In the genomic region with DNA sequence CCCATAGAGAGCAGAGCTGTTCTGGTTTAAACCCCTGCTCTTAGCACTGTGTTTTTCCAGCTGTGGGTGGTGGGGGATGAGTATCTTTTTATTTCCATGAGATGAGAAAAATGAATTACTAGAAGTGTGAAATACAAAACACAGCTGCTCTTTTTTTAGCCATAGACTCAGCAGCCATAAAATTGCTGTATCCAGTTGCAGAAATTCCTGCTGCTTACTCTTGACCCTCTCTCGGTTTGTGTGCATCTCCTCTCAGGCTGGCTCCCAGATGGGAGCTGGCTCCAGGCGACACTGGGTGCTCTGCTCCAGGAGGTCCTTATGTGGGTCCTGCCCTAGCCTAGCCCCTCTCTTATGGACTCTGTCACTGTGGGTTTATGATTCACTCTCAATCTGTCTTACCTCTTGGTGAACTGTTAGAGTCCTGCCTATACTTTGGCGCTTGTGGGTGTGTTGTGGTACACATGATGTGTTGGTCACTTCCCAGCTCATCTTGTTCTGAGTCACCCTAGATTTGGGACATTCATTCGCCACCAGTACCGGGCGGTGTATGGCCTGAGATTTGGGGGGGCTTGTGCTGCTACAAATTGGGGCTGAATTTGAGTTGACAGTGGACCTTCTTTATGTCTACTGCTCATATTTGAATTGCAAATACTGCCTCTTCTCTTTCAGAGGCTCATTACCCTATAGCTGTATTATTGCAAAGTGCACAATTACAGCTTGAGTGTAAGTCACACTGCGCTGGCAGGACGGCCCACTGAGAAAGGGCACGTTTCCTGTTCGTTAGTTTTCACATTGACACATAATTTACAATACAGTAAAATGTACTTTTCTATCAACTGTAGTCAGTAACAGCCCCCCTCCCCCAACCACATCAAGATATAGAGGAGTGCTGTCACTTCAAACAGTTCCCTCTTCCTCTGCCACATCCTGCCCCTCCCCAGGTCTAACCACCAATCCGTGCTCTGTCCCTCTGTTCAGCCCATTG, we compare ENCODE assay signal across 8 cellular contexts. TPM values are rescaled to one million over a fixed set of nuclear protein-coding genes. Genes with fewer than 3 reads are reported as not detected.
DNase-seq lines count a peak whose midpoint lies in the region; ATAC-seq and TF ChIP-seq lines count a peak whose summit lies in the region.

No MANE protein-coding gene starts in this region.

- H3K4me3 ChIP-seq in astrocyte of the cerebellum (ENCODE audit: low read depth, low read length) (no peak overlapping the region), WERI-Rb-1 (ENCODE audit: low read depth, low read length) (no peak overlapping the region), mammary epithelial cell (replicated peaks in 1 of 3; ENCODE audit: insufficient read depth in 1 of 3, low read depth in 2 of 3, low read length in 3 of 3) (no peak overlapping the region)

- dilution Hi-C loops in mammary epithelial cell (cut with HindIII; ENCODE audit: low sequenced_read_pairs), result no loop called here

- CTCF ChIA-PET in mammary epithelial cell (lab: Charles Lee; ENCODE audit: low non-redundant PET), result no interaction called here

- H4K20me1 ChIP-seq in mammary epithelial cell (ENCODE audit: insufficient read depth, low read length), result no peaks in the 10 kb centered on the region

- H3K36me3 ChIP-seq in WERI-Rb-1, result peaks cover 56% of the 10 kb centered on the region
- H3K36me3 ChIP-seq in mammary epithelial cell (ENCODE audit: insufficient read depth, low read length), result no peaks in the 10 kb centered on the region

- H2AFZ ChIP-seq in mammary epithelial cell (ENCODE audit: low read depth, low read length), result no peak overlapping the region

- ATAC-seq in HG02759 (IDR thresholded peaks at IDR 0.05; ENCODE audit: unreplicated experiment) (peak; percentile 59), HG02571 (IDR thresholded peaks at IDR 0.05; ENCODE audit: unreplicated experiment) (no peak)

- 88% methylated on average over 11 of the region's 11 CpGs for WGBS in mammary epithelial cell (ENCODE audit: low coverage, missing lambda C conversion rate)

- DNase-seq in EL, result peak; percentile 14
- peak; percentile 19 to 99 (median 63) for DNase-seq in T-helper 2 cell
- DNase-seq in astrocyte of the cerebellum (ENCODE audit: low read depth), result peak; percentile 9
- DNase-seq in posterior vena cava (ENCODE audit: low spot score), result peak; percentile 47
- DNase-seq in WERI-Rb-1, result no peak
- DNase-seq in mammary epithelial cell, result no peak

- H3K9me3 ChIP-seq in WERI-Rb-1 (ENCODE audit: severe bottlenecking) (no peaks in the 10 kb centered on the region), mammary epithelial cell (replicated peaks; ENCODE audit: insufficient read depth, low read length) (no peaks in the 10 kb centered on the region)

- H3K79me2 ChIP-seq in mammary epithelial cell (ENCODE audit: insufficient read depth, low read length), result no peaks in the 10 kb centered on the region

- TF ChIP-seq CTCF in astrocyte of the cerebellum (IDR thresholded peaks at IDR 0.05; ENCODE audit: low read depth, low read length, missing control alignments), result no peak
- TF ChIP-seq CTCF in WERI-Rb-1 (IDR thresholded peaks at IDR 0.05; ENCODE audit: low read depth, low read length), result no peak
- no peak for TF ChIP-seq CTCF in mammary epithelial cell (conservative IDR thresholded peaks at IDR 0.05 in 1 of 2, IDR thresholded peaks at IDR 0.05 in 1 of 2; ENCODE audit: extremely low read depth in 1 of 2, insufficient read depth in 1 of 2, low read depth in 1 of 2, low read length in 2 of 2)

- in situ Hi-C loops in astrocyte of the cerebellum (cut with HindIII; ENCODE audit: low sequenced_read_pairs), result no loop called here
- in situ Hi-C loops in mammary epithelial cell (cut with MboI; ENCODE audit: low sequenced_read_pairs in 2 of 2), result no loop called here

- no peaks in the 10 kb centered on the region for H3K4me1 ChIP-seq in mammary epithelial cell (ENCODE audit: insufficient read depth, low read length)

- intact Hi-C loops in posterior vena cava (cut with DNase I), result no loop called here
- intact Hi-C loops in mammary epithelial cell (cut with micrococcal nuclease), result no loop called here

- H3K27ac ChIP-seq in WERI-Rb-1 (no peak overlapping the region), mammary epithelial cell (ENCODE audit: insufficient read depth, low read depth, low read length) (no peak overlapping the region)

- H3K27me3 ChIP-seq in WERI-Rb-1 (ENCODE audit: insufficient read depth, low read depth, severe bottlenecking) (no peaks in the 10 kb centered on the region), mammary epithelial cell (ENCODE audit: insufficient read depth, low read length) (no peaks in the 10 kb centered on the region)

- no peak overlapping the region for H3K4me2 ChIP-seq in mammary epithelial cell (ENCODE audit: insufficient read depth, low read depth, low read length)

- no TSS peak for BruUV-seq in mammary epithelial cell (replicated peaks; lab: Mats Ljungman, UMichigan)

- no peak overlapping the region for H3K9ac ChIP-seq in mammary epithelial cell (ENCODE audit: insufficient read depth, low read length)

RNA-seq across cellular contexts. Expression of a gene that starts 46.9 kb away (rescaled TPM):
- total RNA-seq in posterior vena cava, result 1 to 10 TPM in 1 of 2 donors, under 1 TPM in 1; 0.71 to 1.1 TPM
- 1 to 10 TPM in 1 of 2 donors, under 1 TPM in 1; 0.68 to 1.0 TPM for total RNA-seq in mammary epithelial cell
- polyA plus RNA-seq in mammary epithelial cell, result 0.05 TPM
- not detected for polyA minus RNA-seq in mammary epithelial cell

Comparison
In these comparisons a context has a peak if more than half of its experiments do, and no peak if none do; other contexts are left out.
1. DNase-seq: peak in EL (single experiment), T-helper 2 cell (5 of 5), astrocyte of the cerebellum (single experiment) and posterior vena cava (single experiment); none in WERI-Rb-1 (single experiment) and mammary epithelial cell (single experiment).